8 cellular contexts compared by ENCODE assay signal in the genomic region with DNA sequence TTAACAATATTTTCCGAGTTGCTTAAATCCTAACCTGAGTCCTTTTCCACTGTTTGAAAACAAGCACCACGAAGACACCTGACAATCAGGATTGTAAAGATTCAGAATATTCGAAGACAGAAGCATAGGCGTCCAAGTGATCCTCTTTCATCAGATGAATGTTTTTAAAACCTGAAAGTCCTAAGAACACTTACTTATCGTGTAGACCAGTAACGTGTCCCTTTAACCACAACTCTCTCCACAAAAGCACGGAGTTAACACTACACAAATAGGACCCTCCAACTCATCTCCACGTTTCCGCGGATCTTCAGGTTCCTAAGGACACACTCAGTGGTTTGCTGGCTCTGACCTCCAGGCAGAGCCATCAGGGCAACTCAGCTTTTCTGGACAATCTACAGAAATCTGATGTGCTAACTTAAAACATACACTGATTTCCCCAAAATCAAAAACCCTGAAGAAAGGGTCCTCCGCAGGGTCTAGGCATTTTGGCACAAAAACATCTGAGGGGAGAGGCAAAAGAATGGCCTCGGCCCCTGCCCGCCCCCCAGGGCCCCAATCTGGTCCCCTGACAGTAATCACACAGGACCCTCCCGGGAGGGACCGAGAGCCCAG. TPM values are rescaled to one million over a fixed set of nuclear protein-coding genes. Genes with fewer than 3 reads are reported as not detected.
DNase-seq lines count a peak whose midpoint lies in the region; ATAC-seq, FAIRE-seq and TF ChIP-seq lines count a peak whose summit lies in the region.

No MANE protein-coding gene starts in this region.

- H3K4me3 ChIP-seq in fibroblast of mammary gland (ENCODE audit: control insufficient read depth, low read depth, low read length), result peak overlapping the region; percentile 74

- no peaks in the 10 kb centered on the region for H3K9me3 Mint-ChIP-seq in progenitor cell of endocrine pancreas (ENCODE audit: low read depth)

- H3K27me3 Mint-ChIP-seq in T-helper 17 cell (no peaks in the 10 kb centered on the region), progenitor cell of endocrine pancreas (no peaks in the 10 kb centered on the region)

- no peaks in the 10 kb centered on the region for H3K36me3 Mint-ChIP-seq in T-helper 17 cell (ENCODE audit: low read depth)
- H3K36me3 Mint-ChIP-seq in progenitor cell of endocrine pancreas (ENCODE audit: insufficient read depth), result peaks cover 3% of the 10 kb centered on the region

- H3K9me3 ChIP-seq in T-helper 17 cell (ENCODE audit: control insufficient read depth, low read length, poor library complexity, severe bottlenecking), result no peaks in the 10 kb centered on the region

- H3K27ac Mint-ChIP-seq in T-helper 17 cell (peak overlapping the region; percentile 80), progenitor cell of endocrine pancreas (peak overlapping the region; percentile 94)

- TF ChIP-seq CTCF in fibroblast of mammary gland (conservative IDR thresholded peaks at IDR 0.05; ENCODE audit: control insufficient read depth, insufficient read depth, low read depth, low read length) (no peak), progenitor cell of endocrine pancreas (IDR thresholded peaks at IDR 0.05; ENCODE audit: unreplicated experiment) (no peak)

- TF ChIP-seq POLR2A in H54 (IDR thresholded peaks at IDR 0.05; ENCODE audit: low read depth, low read length), result no peak

- FAIRE-seq in H54 (lab: Jason Lieb, UNC), result peak; percentile 27

- H3K4me3 Mint-ChIP-seq in T-helper 17 cell (peak overlapping the region; percentile 85), progenitor cell of endocrine pancreas (ENCODE audit: low read depth) (peak overlapping the region; percentile 82)

- H3K4me1 Mint-ChIP-seq in T-helper 17 cell, result peaks cover 41% of the 10 kb centered on the region
- peaks cover 32% of the 10 kb centered on the region for H3K4me1 Mint-ChIP-seq in progenitor cell of endocrine pancreas (ENCODE audit: low read depth)

- ATAC-seq in T-helper 17 cell (no peak), GM18868 (IDR thresholded peaks at IDR 0.05; ENCODE audit: unreplicated experiment) (no peak)

- peak; percentile 16 for DNase-seq in AG08396 (ENCODE audit: low spot score)
- no peak for DNase-seq in H54 (ENCODE audit: insufficient read length, low spot score)
- no peak for DNase-seq in T-helper 17 cell
- DNase-seq in fibroblast of mammary gland (ENCODE audit: low read depth), result peak; percentile 33
- DNase-seq in progenitor cell of endocrine pancreas (ENCODE audit: low spot score, unreplicated experiment), result no peak
- DNase-seq in A172 (ENCODE audit: low spot score), result no peak
- DNase-seq in NCI-H2227 treated with DMSO at 0.1 percent for 48 hours (lab: John Stamatoyannopoulos, UW), result no peak

RNA-seq across cellular contexts. Expression of a gene that starts 1.1 kb away (rescaled TPM):
- total RNA-seq in T-helper 17 cell (10 to 100 TPM; 44.0 to 54.9 TPM), progenitor cell of endocrine pancreas (118 and 127 TPM in 2 replicates)
- total RNA-seq in A172 (2014; rRNA removed; shearing (Covaris generic)), result 22.8 and 65.8 TPM in 2 replicates

Comparison
In these comparisons a context has a peak if more than half of its experiments do, and no peak if none do; other contexts are left out.
1. DNase-seq: peak in AG08396 (single experiment) and fibroblast of mammary gland (single experiment); none in H54 (single experiment), T-helper 17 cell (0 of 3), progenitor cell of endocrine pancreas (single experiment), A172 (single experiment) and NCI-H2227 treated with DMSO at 0.1 percent for 48 hours (single experiment).